In the genomic region with DNA sequence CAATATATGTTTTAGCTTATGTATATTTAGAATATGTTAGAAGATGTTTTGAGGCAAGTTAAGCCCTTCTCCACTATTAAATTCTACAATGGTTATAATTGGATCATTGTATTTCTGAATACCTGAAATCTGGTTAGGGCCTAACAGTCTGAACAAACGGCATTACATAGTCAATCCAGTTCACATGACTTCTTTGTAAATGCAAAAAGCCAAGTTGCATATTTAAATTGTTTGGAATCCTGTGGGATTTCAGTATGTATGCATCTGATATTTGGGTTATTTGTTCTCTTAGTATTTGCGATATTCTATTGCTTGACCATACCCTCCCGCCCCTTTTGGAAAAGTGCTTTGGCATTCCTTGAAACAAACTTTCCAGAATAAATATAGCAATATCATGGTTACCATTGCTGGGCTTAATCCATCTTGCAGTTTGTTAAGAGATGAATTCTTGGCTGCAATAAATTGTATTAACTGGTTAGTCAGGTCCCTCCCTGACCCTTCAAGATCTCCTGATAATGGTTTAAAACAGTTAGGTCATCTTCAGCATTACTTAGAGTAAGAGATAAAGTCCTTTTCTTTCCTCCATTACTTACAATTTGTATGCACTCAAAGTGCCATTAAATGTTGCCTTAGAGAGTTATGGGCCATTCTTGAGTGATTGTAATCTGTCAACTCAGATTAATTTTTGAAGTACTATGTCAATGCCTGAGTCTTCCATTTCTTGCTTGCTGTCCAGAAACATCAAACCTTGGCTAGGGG, we compare ENCODE assay signal across 22 cellular contexts. TPM values are rescaled to one million over a fixed set of nuclear protein-coding genes. Genes with fewer than 3 reads are reported as not detected.
DNase-seq lines count a peak whose midpoint lies in the region; ATAC-seq, FAIRE-seq and TF ChIP-seq lines count a peak whose summit lies in the region.
"Had no signal": no experiment of that assay in that cellular context is flagged by ENCODE, and none has a peak within 500 bp of the region (broad histone marks: within the 10 kb centered on the region; RNA-seq: fewer than 3 reads in every experiment).

No MANE protein-coding gene starts in this region.

- no peaks in the 10 kb centered on the region for H3K9me3 Mint-ChIP-seq in WTC11
- H3K9me3 Mint-ChIP-seq: H9; T-helper 1 cell treated with Interleukin-12 subunit alpha and Interleukin-12 subunit beta and Interleukin-4 antibody, amounts not matched to agents 30 μg/mL and 1 μg/mL, for 36 hours had no signal

- DNase-seq in D721Med (ENCODE audit: insufficient read length, low spot score) (no peak), WTC11 (ENCODE audit: low spot score) (no peak), smooth muscle cell (lab: John Stamatoyannopoulos, UW; ENCODE audit: unreplicated experiment) (no peak), Kasumi-1 (lab: John Stamatoyannopoulos, UW) (no peak), A172 (ENCODE audit: low spot score) (no peak)
- DNase-seq: BE2C, DMS79 treated with DMSO at 0.1 percent for 48 hours, H9, Karpas-422, MG63, NCI-H1048, NCI-H1436, NCI-H187 treated with DMSO at 0.1 percent for 48 hours, NCI-H2107, NCI-H2227 treated with DMSO at 0.1 percent for 48 hours, NCI-H510A, NCI-H774, SJCRH30 had no signal

- H3K4me1 ChIP-seq in HEK293 (ENCODE audit: control insufficient read depth, insufficient read depth, low read length) (peaks cover 64% of the 10 kb centered on the region), smooth muscle cell (ENCODE audit: low read depth) (peaks cover 24% of the 10 kb centered on the region)
- H3K4me1 ChIP-seq: BE2C had no signal

- peaks cover 48% of the 10 kb centered on the region for H3K4me1 Mint-ChIP-seq in WTC11

- peak overlapping the region; percentile 5 for H3K27ac Mint-ChIP-seq in WTC11
- H3K27ac Mint-ChIP-seq: T-helper 1 cell treated with Interleukin-12 subunit alpha and Interleukin-12 subunit beta and Interleukin-4 antibody, amounts not matched to agents 30 μg/mL and 1 μg/mL, for 36 hours had no signal

- H4K20me1 ChIP-seq in smooth muscle cell (ENCODE audit: low read depth), result peaks cover 32% of the 10 kb centered on the region

- WGBS in smooth muscle cell (ENCODE audit: low lambda C conversion rate), result 85% methylated on average over 3 of the region's 3 CpGs

- H3K4me3 Mint-ChIP-seq in WTC11, result no peak overlapping the region
- H3K4me3 Mint-ChIP-seq: H9; T-helper 1 cell treated with Interleukin-12 subunit alpha and Interleukin-12 subunit beta and Interleukin-4 antibody, amounts not matched to agents 30 μg/mL and 1 μg/mL, for 36 hours had no signal

- H3K9me3 ChIP-seq in HEK293 (ENCODE audit: control insufficient read depth, insufficient read depth, low read depth, low read length), result no peaks in the 10 kb centered on the region
- no peaks in the 10 kb centered on the region for H3K9me3 ChIP-seq in smooth muscle cell (replicated peaks; ENCODE audit: low read depth)
- H3K9me3 ChIP-seq: BE2C, MG63, SJCRH30 had no signal

- no peak overlapping the region for H3K9ac ChIP-seq in smooth muscle cell (ENCODE audit: low read depth)

- H3K27me3 Mint-ChIP-seq in WTC11 (ENCODE audit: low read depth), result no peaks in the 10 kb centered on the region

- no peak overlapping the region for H3K4me3 ChIP-seq in HEK293 (ENCODE audit: low read depth, low read length)
- no peak overlapping the region for H3K4me3 ChIP-seq in smooth muscle cell
- H3K4me3 ChIP-seq: MG63, SJCRH30 had no signal

- peaks cover 61% of the 10 kb centered on the region for H3K79me2 ChIP-seq in smooth muscle cell (ENCODE audit: low read depth)

- H3F3A ChIP-seq in smooth muscle cell (ENCODE audit: low read depth), result peaks cover 14% of the 10 kb centered on the region

- H3K27me3 ChIP-seq in smooth muscle cell (ENCODE audit: low read depth), result no peaks in the 10 kb centered on the region
- H3K27me3 ChIP-seq: BE2C, MG63, SJCRH30 had no signal

- POLR2A ChIA-PET in HEK293 (lab: Yijun Ruan, JAX), result interaction anchor here (1.5 kb wide), 1 partner anchor 19 kb away, joined by 3 read pairs; no protein-coding TSS in a partner anchor
- POLR2A ChIA-PET in WTC11 (lab: Charles Lee), result no interaction called here

- FAIRE-seq in D721Med (lab: Jason Lieb, UNC), result peak; percentile 35
- FAIRE-seq: RCC 7860 had no signal

- H3K36me3 Mint-ChIP-seq in WTC11, result no peaks in the 10 kb centered on the region

- no peaks in the 10 kb centered on the region for H3K36me3 ChIP-seq in HEK293 (ENCODE audit: control insufficient read depth in 2 of 2, insufficient read depth in 1 of 2, low read length in 2 of 2)
- H3K36me3 ChIP-seq in smooth muscle cell (ENCODE audit: low read depth), result no peaks in the 10 kb centered on the region
- H3K36me3 ChIP-seq: BE2C, MG63, SJCRH30 had no signal

- CTCF ChIA-PET in HEK293 (lab: Yijun Ruan, JAX) (interaction anchor here (1.6 kb wide), 1 partner anchor 96 kb away, joined by 4 read pairs; no protein-coding TSS in a partner anchor), WTC11 (lab: Charles Lee) (interaction anchor here (1.2 kb wide), 1 partner anchor 103 kb away, joined by 4 read pairs; no protein-coding TSS in a partner anchor)

- peak overlapping the region; percentile 68 for H3K4me2 ChIP-seq in smooth muscle cell

- no peak for TF ChIP-seq CTCF in D721Med (IDR thresholded peaks at IDR 0.05; ENCODE audit: insufficient read depth, missing control alignments)
- no peak for TF ChIP-seq CTCF in HEK293 (tag by site-specific recombination; IDR thresholded peaks at IDR 0.05)
- TF ChIP-seq CTCF in WTC11 (IDR thresholded peaks at IDR 0.05), result no peak
- TF ChIP-seq CTCF in smooth muscle cell (IDR thresholded peaks at IDR 0.05; ENCODE audit: borderline replicate concordance, insufficient read depth, poor library complexity, severe bottlenecking), result no peak

- no peak overlapping the region for H2AFZ ChIP-seq in smooth muscle cell (ENCODE audit: low read depth)

- ATAC-seq in WTC11, result no peak
- no peak for ATAC-seq in HG03565 (IDR thresholded peaks at IDR 0.05; ENCODE audit: unreplicated experiment)

- no peak overlapping the region for H3K27ac ChIP-seq in HEK293 (ENCODE audit: extremely low read depth, low read depth, low read length)
- peak overlapping the region; percentile 45 for H3K27ac ChIP-seq in smooth muscle cell (ENCODE audit: low read depth)
- H3K27ac ChIP-seq: SJCRH30 had no signal

TF ChIP-seq in HEK293, 187 proteins besides CTCF, POLR2A, EP300 and RAD21 (continues in another document):
- TF ChIP-seq ZBTB49 (tag by site-specific recombination; IDR thresholded peaks at IDR 0.05; ENCODE audit: low read depth), result no peak

TF ChIP-seq in WTC11, 78 proteins besides CTCF, POLR2A, EP300 and RAD21 (continues in another document):
- TF ChIP-seq ZNF532 (CRISPR knock-in tag; IDR thresholded peaks at IDR 0.05; ENCODE audit: borderline replicate concordance) (no peak), ZNF263 (CRISPR knock-in tag; IDR thresholded peaks at IDR 0.05; ENCODE audit: low read depth) (no peak), AR (CRISPR knock-in tag; IDR thresholded peaks at IDR 0.05) (no peak)

RNA-seq across cellular contexts. Expression of gene LRRC1, which starts 36.5 kb away (rescaled TPM):
- 12.6 to 13.2 TPM (median 12.7 TPM) in 3 replicates for total RNA-seq in WTC11 (2021)
- total RNA-seq in smooth muscle cell, result 19.9 and 24.0 TPM in 2 replicates
- polyA plus RNA-seq in smooth muscle cell, result 11.8 and 14.6 TPM in 2 replicates
- total RNA-seq in A172 (2014; rRNA removed; shearing (Covaris generic)), result 11.3 and 13.3 TPM in 2 replicates
